In the genomic region with DNA sequence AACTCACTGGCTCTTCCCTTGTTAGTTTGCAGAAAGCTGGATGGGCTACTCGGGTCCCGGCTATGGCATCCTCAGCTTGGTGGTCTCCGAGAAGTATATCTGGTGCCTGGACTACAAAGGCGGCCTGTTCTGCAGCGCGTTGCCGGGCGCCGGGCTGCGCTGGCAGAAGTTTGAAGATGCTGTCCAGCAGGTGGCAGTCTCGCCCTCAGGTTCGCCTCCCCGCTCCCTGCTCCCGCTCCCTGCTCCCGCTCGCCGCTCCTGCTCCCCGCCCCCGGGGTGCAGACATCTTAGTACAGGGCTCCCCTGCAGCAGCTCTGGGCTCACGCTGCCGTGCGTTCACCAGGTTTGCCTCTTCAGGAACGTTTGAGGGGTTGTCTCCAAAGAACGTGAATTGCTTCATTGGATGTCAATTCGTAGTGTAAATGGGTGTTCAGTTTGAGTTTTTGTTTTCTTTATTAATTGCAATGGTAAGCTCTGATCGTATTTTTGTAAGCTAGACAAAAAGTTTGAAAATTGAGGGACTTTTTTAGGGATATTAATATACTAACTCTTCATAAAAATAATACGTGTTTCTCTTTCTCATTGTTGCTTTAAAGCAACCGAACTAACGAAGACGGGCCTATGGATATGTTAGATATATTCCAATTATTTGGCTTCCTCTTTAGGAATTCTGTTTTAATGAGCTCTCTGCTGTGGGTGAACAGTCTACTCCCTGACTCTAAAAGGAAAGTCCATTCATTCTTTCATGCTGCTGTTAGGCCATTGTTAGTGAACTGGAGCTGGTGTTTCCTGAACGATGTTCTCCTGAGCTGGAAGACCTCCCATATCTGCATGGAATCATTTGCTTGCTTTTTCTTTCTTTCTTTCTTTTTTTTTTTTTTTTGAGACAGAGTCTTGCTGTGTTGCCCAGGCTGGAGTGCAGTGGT, we compare ENCODE assay signal across 8 cellular contexts.
DNase-seq lines count a peak whose midpoint lies in the region; ATAC-seq lines count a peak whose summit lies in the region.

No MANE protein-coding gene starts in this region.

- peak overlapping the region; percentile 48 for H3K4me3 ChIP-seq in ACC112 (ENCODE audit: low read depth, low read length)

- H3K36me3 ChIP-seq in ACC112 (ENCODE audit: insufficient read depth, low read length): peaks cover 10% of the 10 kb centered on the region

- peak overlapping the region; percentile 27 for H2AFZ ChIP-seq in ACC112 (ENCODE audit: low read length, unreplicated experiment)

- H3K79me2 ChIP-seq in ACC112 (ENCODE audit: control insufficient read depth, insufficient read depth, low read length, unreplicated experiment): no peaks in the 10 kb centered on the region

- no peaks in the 10 kb centered on the region for H3K27me3 ChIP-seq in ACC112 (ENCODE audit: insufficient read depth, low read length)

- no peak overlapping the region for H3K27ac ChIP-seq in ACC112 (ENCODE audit: low read depth, low read length)

- DNase-seq in NCI-H2227 treated with DMSO at 0.1 percent for 48 hours (lab: John Stamatoyannopoulos, UW): peak; percentile 83
- peak; percentile 45 for DNase-seq in activated CD4-positive, alpha-beta T cell treated with anti-CD3 and anti-CD28 coated beads for 1 hour
- DNase-seq in cerebellar cortex (ENCODE audit: low spot score): peak; percentile 91
- peak; percentile 64 for DNase-seq in kidney glomerular epithelial cell (lab: John Stamatoyannopoulos, UW)
- DNase-seq in stimulated activated CD4-positive, alpha-beta T cell treated with anti-CD3 and anti-CD28 coated beads, Interleukin-15, amount 100 ng/mL, for 1 hour (ENCODE audit: low read depth in 1 of 2, low spot score in 1 of 2): peak; percentile 10 to 36

- ATAC-seq in GM21360 (IDR thresholded peaks at IDR 0.05; ENCODE audit: unreplicated experiment) (peak; percentile 76), HG02759 (IDR thresholded peaks at IDR 0.05; ENCODE audit: unreplicated experiment) (no peak)

- H3K4me1 ChIP-seq in ACC112 (ENCODE audit: control insufficient read depth, insufficient read depth, low read length, unreplicated experiment): no peaks in the 10 kb centered on the region

Comparison
In these comparisons a context has a peak if more than half of its experiments do, and no peak if none do; other contexts are left out.
1. DNase-seq: peak in every context shown above with its lines; median percentile 91 in cerebellar cortex; 83 in NCI-H2227 treated with DMSO at 0.1 percent for 48 hours; 64 in kidney glomerular epithelial cell; 45 in activated CD4-positive, alpha-beta T cell treated with anti-CD3 and anti-CD28 coated beads for 1 hour; 23 in stimulated activated CD4-positive, alpha-beta T cell treated with anti-CD3 and anti-CD28 coated beads, Interleukin-15, amount 100 ng/mL, for 1 hour.